ENCODE assay signal across 8 cellular contexts in genomic region chr17:63842173-63842539, GRCh38.
DNase-seq lines count a peak whose midpoint lies in the region; ATAC-seq and TF ChIP-seq lines count a peak whose summit lies in the region.

No MANE protein-coding gene starts in this region.

- TF ChIP-seq CTCF in OCI-LY3 (IDR thresholded peaks at IDR 0.05; ENCODE audit: low read depth, low read length), result no peak
- no peak for TF ChIP-seq CTCF in nephron (IDR thresholded peaks at IDR 0.05; ENCODE audit: unreplicated experiment in 3 of 3)

- peak overlapping the region; percentile 94 for H3K4me2 ChIP-seq in OCI-LY3 (ENCODE audit: low read length)

- H3K27me3 ChIP-seq in OCI-LY3 (ENCODE audit: low read depth, low read length), result no peaks in the 10 kb centered on the region

- H3K79me2 ChIP-seq in OCI-LY3 (ENCODE audit: low read length), result peaks cover 55% of the 10 kb centered on the region

- peak overlapping the region; percentile 93 to 95 for H3K4me3 Mint-ChIP-seq in effector memory CD8-positive, alpha-beta T cell
- H3K4me3 Mint-ChIP-seq in nephron, result peak overlapping the region; percentile 97 to 99 (median 99)

- H3K9me3 ChIP-seq in OCI-LY3 (ENCODE audit: insufficient read depth, low read length), result no peaks in the 10 kb centered on the region

- peak; percentile 18 for ATAC-seq in HG02571 (IDR thresholded peaks at IDR 0.05; ENCODE audit: unreplicated experiment)
- ATAC-seq in effector memory CD8-positive, alpha-beta T cell (replicated peaks), result peak; percentile 30

- H3K4me1 Mint-ChIP-seq in effector memory CD8-positive, alpha-beta T cell (ENCODE audit: low read depth in 2 of 2), result peaks cover 22 to 35% of the 10 kb centered on the region in 2 donors
- peaks cover 34% of the 10 kb centered on the region for H3K4me1 Mint-ChIP-seq in nephron

- H3K9ac ChIP-seq in OCI-LY3 (ENCODE audit: low read length), result peak overlapping the region; percentile 95

- peaks cover 35% of the 10 kb centered on the region for H4K20me1 ChIP-seq in OCI-LY3 (ENCODE audit: insufficient read depth, low read length)

- peak; percentile 57 for DNase-seq in NCI-H748 (lab: John Stamatoyannopoulos, UW; ENCODE audit: unreplicated experiment)
- no peak for DNase-seq in NCI-H748 treated with DMSO at 0.1 percent for 48 hours (lab: John Stamatoyannopoulos, UW)
- no peak for DNase-seq in effector memory CD8-positive, alpha-beta T cell
- no peak for DNase-seq in DMS79 treated with DMSO at 0.1 percent for 48 hours (lab: John Stamatoyannopoulos, UW)
- DNase-seq in NCI-H2196 (lab: John Stamatoyannopoulos, UW; ENCODE audit: unreplicated experiment), result no peak

- H3K4me3 ChIP-seq in OCI-LY3 (ENCODE audit: low read length), result peak overlapping the region; percentile 87

- peaks cover 32% of the 10 kb centered on the region for H3K36me3 Mint-ChIP-seq in effector memory CD8-positive, alpha-beta T cell (ENCODE audit: insufficient read depth)
- peaks cover 1% of the 10 kb centered on the region for H3K36me3 Mint-ChIP-seq in nephron (ENCODE audit: low read depth)

- H3K36me3 ChIP-seq in OCI-LY3 (replicated peaks; ENCODE audit: low read depth, low read length), result no peaks in the 10 kb centered on the region

- peak overlapping the region; percentile 67 for H3K27ac ChIP-seq in OCI-LY3 (ENCODE audit: low read length)

- no peaks in the 10 kb centered on the region for H3K27me3 Mint-ChIP-seq in effector memory CD8-positive, alpha-beta T cell
- no peaks in the 10 kb centered on the region for H3K27me3 Mint-ChIP-seq in nephron (ENCODE audit: low read depth)

- H3K4me1 ChIP-seq in OCI-LY3 (ENCODE audit: low read length), result peaks cover 23% of the 10 kb centered on the region

- no peak overlapping the region for H2AFZ ChIP-seq in OCI-LY3 (ENCODE audit: low read depth, low read length)

- H3K9me3 Mint-ChIP-seq in effector memory CD8-positive, alpha-beta T cell, result no peaks in the 10 kb centered on the region
- no peaks in the 10 kb centered on the region for H3K9me3 Mint-ChIP-seq in nephron

- H3K27ac Mint-ChIP-seq in effector memory CD8-positive, alpha-beta T cell, result peak overlapping the region; percentile 83 to 94
- H3K27ac Mint-ChIP-seq in nephron, result peak overlapping the region; percentile 98 to 99 (median 99)
